8 cellular contexts compared by ENCODE assay signal in genomic region chr1:154220970-154221814, GRCh38. TPM values are rescaled to one million over a fixed set of nuclear protein-coding genes. Genes with fewer than 3 reads are reported as not detected.
A peak's percentile ranks its signal among the peaks of the same experiment; 100 is the strongest.
DNase-seq lines count a peak whose midpoint lies in the region; ATAC-seq and TF ChIP-seq lines count a peak whose summit lies in the region.

No MANE protein-coding gene starts in this region.

- H3K27me3 ChIP-seq in cardiac muscle cell = no peaks in the 10 kb centered on the region
- H3K27me3 ChIP-seq in transverse colon = no peaks in the 10 kb centered on the region

- peaks cover 35% of the 10 kb centered on the region for H3K4me1 ChIP-seq in cardiac muscle cell (ENCODE audit: low read depth)
- peaks cover 11 to 56% (median 42%) of the 10 kb centered on the region in 4 donors for H3K4me1 ChIP-seq in transverse colon

- H3K9me3 ChIP-seq in cardiac muscle cell (ENCODE audit: low read depth) (no peaks in the 10 kb centered on the region), transverse colon (no peaks in the 10 kb centered on the region)

- TF ChIP-seq CTCF in cardiac muscle cell (IDR thresholded peaks at IDR 0.05; ENCODE audit: low read depth, low read length) = no peak
- TF ChIP-seq CTCF in transverse colon (IDR thresholded peaks at IDR 0.05) = no peak

- intact Hi-C loops in transverse colon (cut with DNase I; ENCODE audit: low total_unique reads) = no loop called here

- WGBS in transverse colon (ENCODE audit: low coverage in 1 of 2), 2 donors = 1% methylated on average over 53 of the region's 59 CpGs; no CpG with 5 or more reads in 1 of the 2 donors

- DNase-seq in NOMO-1 treated with DMSO at 0.1 percent for 48 hours (lab: John Stamatoyannopoulos, UW; ENCODE audit: unreplicated experiment) (peak; percentile 23), NOMO-1 treated with dmso at 0.1 percent for 144 hours (lab: John Stamatoyannopoulos, UW; ENCODE audit: unreplicated experiment) (no peak), SK-MEL-5 (ENCODE audit: low read depth, low spot score) (peak; percentile 63), cardiac muscle cell (ENCODE audit: low read depth in 1 of 2, low spot score in 1 of 2) (peak; percentile 60 to 66), pons (ENCODE audit: low spot score) (peak; percentile 51), transverse colon (peak; percentile 60)
- peak; percentile 75 for DNase-seq in activated naive CD4-positive, alpha-beta T cell treated with anti-CD3 and anti-CD28 coated beads, Interleukin-2, amount 50 U/mL, for 16 hours

- peak; percentile 12 for ATAC-seq in HG03097 (IDR thresholded peaks at IDR 0.05; ENCODE audit: low FRiP score, unreplicated experiment)

- H3K36me3 ChIP-seq in cardiac muscle cell = peaks cover 16% of the 10 kb centered on the region
- peaks cover 0 to 17% (median 5%) of the 10 kb centered on the region in 4 donors for H3K36me3 ChIP-seq in transverse colon

- in situ Hi-C loops in SK-MEL-5 (cut with HindIII; ENCODE audit: low pct_unique_long_range_greater_than_20kb, low sequenced_read_pairs) = no loop called here
- in situ Hi-C loops in transverse colon (cut with MboI; ENCODE audit: low pct_ligation_motif_present in 1 of 4, low pct_unique_long_range_greater_than_20kb in 1 of 4, low sequenced_read_pairs in 3 of 4) = no loop called here

- no peak for TF ChIP-seq POLR2A in transverse colon (IDR thresholded peaks at IDR 0.05)

- H3K4me3 ChIP-seq in cardiac muscle cell (peak overlapping the region; percentile 62), transverse colon (peak overlapping the region; percentile 67 to 91 (median 78))

- peak overlapping the region; percentile 97 for H3K27ac ChIP-seq in cardiac muscle cell
- peak overlapping the region; percentile 92 to 99 (median 98) for H3K27ac ChIP-seq in transverse colon

- no peak for TF ChIP-seq EP300 in transverse colon (IDR thresholded peaks at IDR 0.05; ENCODE audit: low read depth)

RNA-seq across cellular contexts. Expression of gene UBAP2L, which starts 0.4 kb away (rescaled TPM):
- total RNA-seq in SK-MEL-5 (2014; rRNA removed; shearing (Covaris generic)) = 161 and 180 TPM in 2 replicates
- 251 and 282 TPM in 2 replicates for polyA plus RNA-seq in SK-MEL-5 (2015; cell fraction: cytosol; rRNA removed)
- polyA plus RNA-seq in SK-MEL-5 (2015; cell fraction: nucleus; rRNA removed) = 497 and 591 TPM in 2 replicates
- total RNA-seq in cardiac muscle cell = 111 and 190 TPM in 2 replicates
- 142 and 164 TPM in 2 replicates for polyA plus RNA-seq in cardiac muscle cell
- 10 to 100 TPM; 42.4 to 62.0 (median 50.6) TPM for total RNA-seq in transverse colon

RNA-seq across cellular contexts. Expression of gene CFAP141, which starts 15.1 kb away (rescaled TPM):
- total RNA-seq in SK-MEL-5 (2014; rRNA removed; shearing (Covaris generic)) = not detected in 2 replicates
- not detected in 2 replicates for polyA plus RNA-seq in SK-MEL-5 (2015; cell fraction: cytosol; rRNA removed)
- polyA plus RNA-seq in SK-MEL-5 (2015; cell fraction: nucleus; rRNA removed) = not detected in 2 replicates
- not detected in 2 replicates for total RNA-seq in cardiac muscle cell
- not detected in 2 replicates for polyA plus RNA-seq in cardiac muscle cell
- total RNA-seq in transverse colon = not detected

RNA-seq across cellular contexts. Expression of gene TPM3, which starts 29.3 kb away (rescaled TPM):
- total RNA-seq in SK-MEL-5 (2014; rRNA removed; shearing (Covaris generic)) = 706 and 766 TPM in 2 replicates
- 591 and 655 TPM in 2 replicates for polyA plus RNA-seq in SK-MEL-5 (2015; cell fraction: cytosol; rRNA removed)
- polyA plus RNA-seq in SK-MEL-5 (2015; cell fraction: nucleus; rRNA removed) = 236 and 245 TPM in 2 replicates
- 120 and 137 TPM in 2 replicates for total RNA-seq in cardiac muscle cell
- polyA plus RNA-seq in cardiac muscle cell = 109 and 139 TPM in 2 replicates
- total RNA-seq in transverse colon = 100 to 1,000 TPM; 208 to 434 (median 324) TPM

RNA-seq across cellular contexts. Expression of gene HAX1, which starts 51.2 kb away (rescaled TPM):
- 320 and 364 TPM in 2 replicates for total RNA-seq in SK-MEL-5 (2014; rRNA removed; shearing (Covaris generic))
- 320 and 349 TPM in 2 replicates for polyA plus RNA-seq in SK-MEL-5 (2015; cell fraction: cytosol; rRNA removed)
- 445 and 447 TPM in 2 replicates for polyA plus RNA-seq in SK-MEL-5 (2015; cell fraction: nucleus; rRNA removed)
- total RNA-seq in cardiac muscle cell (92.1 and 101 TPM in 2 replicates), transverse colon (10 to 100 TPM; 44.5 to 87.1 (median 74.1) TPM)
- polyA plus RNA-seq in cardiac muscle cell = 106 and 112 TPM in 2 replicates
